Comparison of ENCODE assay signal across 28 cellular contexts in genomic region chr14:78637903-78638302, GRCh38.
"Had no signal": no experiment of that assay in that cellular context is flagged by ENCODE, and none has a peak within 500 bp of the region (broad histone marks: within the 10 kb centered on the region; RNA-seq: fewer than 3 reads in every experiment).

No MANE protein-coding gene starts in this region.

- H3K79me2 ChIP-seq: hepatocyte, parathyroid adenoma had no signal

- H3K27ac Mint-ChIP-seq: activated CD4-positive, alpha-beta T cell treated with anti-CD3 and anti-CD28 coated beads, Interleukin-2, amount 10 ng/mL, durations not matched to agents 7 days and 5 days; activated CD8-positive, alpha-beta memory T cell treated with anti-CD3 and anti-CD28 coated beads, Interleukin-2, amount 10 ng/mL, durations not matched to agents 7 days and 5 days; activated CD8-positive, alpha-beta T cell treated with anti-CD3 and anti-CD28 coated beads, Interleukin-2, amount 10 ng/mL, durations not matched to agents 7 days and 5 days; activated naive CD8-positive, alpha-beta T cell; dendritic cell treated with granulocyte-macrophage colony-stimulating factor and Interleukin-4, amounts not matched to agents 40 ng/mL and 50 ng/mL, for 4 days; mesothelial cell of epicardium; naive B cell; T-helper 17 cell had no signal

- H3K4me2 ChIP-seq: hepatocyte had no signal

- H3K27ac ChIP-seq: gastrocnemius medialis, hepatocyte, parathyroid adenoma, right atrium auricular region, spleen, suprapubic skin, tibial artery had no signal

- H3K4me3 ChIP-seq: gastrocnemius medialis, hepatocyte, right atrium auricular region, spleen, suprapubic skin, tibial artery had no signal

- H2AFZ ChIP-seq: hepatocyte, parathyroid adenoma had no signal

- H3K27me3 ChIP-seq: gastrocnemius medialis, hepatocyte, right atrium auricular region, suprapubic skin, tibial artery had no signal

- H3K9me3 ChIP-seq: gastrocnemius medialis, right atrium auricular region, spleen, suprapubic skin had no signal

- H3K36me3 ChIP-seq: gastrocnemius medialis, right atrium auricular region, spleen, suprapubic skin, tibial artery had no signal

- ATAC-seq: activated CD8-positive, alpha-beta memory T cell treated with anti-CD3 and anti-CD28 coated beads, Interleukin-2, amount 10 ng/mL, durations not matched to agents 7 days and 5 days; activated CD8-positive, alpha-beta T cell treated with anti-CD3 and anti-CD28 coated beads, Interleukin-2, amount 10 ng/mL, durations not matched to agents 7 days and 5 days; gastrocnemius medialis; left colon; T-helper 17 cell had no signal

- H3K36me3 Mint-ChIP-seq: activated CD8-positive, alpha-beta memory T cell treated with anti-CD3 and anti-CD28 coated beads, Interleukin-2, amount 10 ng/mL, durations not matched to agents 7 days and 5 days; activated naive CD8-positive, alpha-beta T cell; mesothelial cell of epicardium; naive B cell had no signal

- DNase-seq: activated CD4-positive, alpha-beta T cell treated with anti-CD3 and anti-CD28 coated beads for 1 hour; activated CD4-positive, alpha-beta T cell treated with anti-CD3 and anti-CD28 coated beads, Interleukin-2, amount 10 ng/mL, durations not matched to agents 7 days and 5 days; activated CD8-positive, alpha-beta memory T cell treated with anti-CD3 and anti-CD28 coated beads, Interleukin-2, amount 10 ng/mL, durations not matched to agents 7 days and 5 days; activated CD8-positive, alpha-beta T cell treated with anti-CD3 and anti-CD28 coated beads, Interleukin-2, amount 10 ng/mL, durations not matched to agents 7 days and 5 days; activated naive CD4-positive, alpha-beta T cell; activated T-cell treated with anti-CD3 and anti-CD28 coated beads, Interleukin-2, amount 50 U/mL, for 48 hours; anterior cingulate cortex; effector CD4-positive, alpha-beta T cell; gastrocnemius medialis; glutamatergic neuron; kidney; left colon; naive B cell; occipital lobe; spleen; stimulated activated naive CD4-positive, alpha-beta T cell; T-helper 17 cell; T1000; tibial artery had no signal

- H3K9me3 Mint-ChIP-seq: activated CD4-positive, alpha-beta T cell treated with anti-CD3 and anti-CD28 coated beads, Interleukin-2, amount 10 ng/mL, durations not matched to agents 7 days and 5 days had no signal

- H3K4me3 Mint-ChIP-seq: activated CD4-positive, alpha-beta T cell treated with anti-CD3 and anti-CD28 coated beads, Interleukin-2, amount 10 ng/mL, durations not matched to agents 7 days and 5 days; activated CD8-positive, alpha-beta memory T cell treated with anti-CD3 and anti-CD28 coated beads, Interleukin-2, amount 10 ng/mL, durations not matched to agents 7 days and 5 days; activated CD8-positive, alpha-beta T cell treated with anti-CD3 and anti-CD28 coated beads, Interleukin-2, amount 10 ng/mL, durations not matched to agents 7 days and 5 days; activated naive CD8-positive, alpha-beta T cell; central memory CD8-positive, alpha-beta T cell; dendritic cell treated with granulocyte-macrophage colony-stimulating factor and Interleukin-4, amounts not matched to agents 40 ng/mL and 50 ng/mL, for 4 days; mesothelial cell of epicardium; naive B cell; neural crest cell; T-helper 17 cell had no signal

- H3K9ac ChIP-seq: parathyroid adenoma had no signal

- H3K4me1 Mint-ChIP-seq: activated CD4-positive, alpha-beta T cell treated with anti-CD3 and anti-CD28 coated beads, Interleukin-2, amount 10 ng/mL, durations not matched to agents 7 days and 5 days; activated CD8-positive, alpha-beta memory T cell treated with anti-CD3 and anti-CD28 coated beads, Interleukin-2, amount 10 ng/mL, durations not matched to agents 7 days and 5 days; central memory CD8-positive, alpha-beta T cell; mesothelial cell of epicardium; naive B cell; T-helper 17 cell had no signal

- H3K27me3 Mint-ChIP-seq: activated CD4-positive, alpha-beta T cell treated with anti-CD3 and anti-CD28 coated beads, Interleukin-2, amount 10 ng/mL, durations not matched to agents 7 days and 5 days; activated CD8-positive, alpha-beta memory T cell treated with anti-CD3 and anti-CD28 coated beads, Interleukin-2, amount 10 ng/mL, durations not matched to agents 7 days and 5 days; central memory CD8-positive, alpha-beta T cell; dendritic cell treated with granulocyte-macrophage colony-stimulating factor and Interleukin-4, amounts not matched to agents 40 ng/mL and 50 ng/mL, for 4 days had no signal

- H3K4me1 ChIP-seq: gastrocnemius medialis, right atrium auricular region, spleen, suprapubic skin, tibial artery had no signal
